Comparison of ENCODE assay signal across 1 cellular context in genomic region chr13:90416519-90416918, GRCh38.
TF ChIP-seq lines count a peak whose summit lies in the region.

No MANE protein-coding gene starts in this region.

TF ChIP-seq in GM23338, 12 proteins besides CTCF, POLR2A, EP300 and RAD21 (continued from another document):
- TF ChIP-seq, protein P1, sequence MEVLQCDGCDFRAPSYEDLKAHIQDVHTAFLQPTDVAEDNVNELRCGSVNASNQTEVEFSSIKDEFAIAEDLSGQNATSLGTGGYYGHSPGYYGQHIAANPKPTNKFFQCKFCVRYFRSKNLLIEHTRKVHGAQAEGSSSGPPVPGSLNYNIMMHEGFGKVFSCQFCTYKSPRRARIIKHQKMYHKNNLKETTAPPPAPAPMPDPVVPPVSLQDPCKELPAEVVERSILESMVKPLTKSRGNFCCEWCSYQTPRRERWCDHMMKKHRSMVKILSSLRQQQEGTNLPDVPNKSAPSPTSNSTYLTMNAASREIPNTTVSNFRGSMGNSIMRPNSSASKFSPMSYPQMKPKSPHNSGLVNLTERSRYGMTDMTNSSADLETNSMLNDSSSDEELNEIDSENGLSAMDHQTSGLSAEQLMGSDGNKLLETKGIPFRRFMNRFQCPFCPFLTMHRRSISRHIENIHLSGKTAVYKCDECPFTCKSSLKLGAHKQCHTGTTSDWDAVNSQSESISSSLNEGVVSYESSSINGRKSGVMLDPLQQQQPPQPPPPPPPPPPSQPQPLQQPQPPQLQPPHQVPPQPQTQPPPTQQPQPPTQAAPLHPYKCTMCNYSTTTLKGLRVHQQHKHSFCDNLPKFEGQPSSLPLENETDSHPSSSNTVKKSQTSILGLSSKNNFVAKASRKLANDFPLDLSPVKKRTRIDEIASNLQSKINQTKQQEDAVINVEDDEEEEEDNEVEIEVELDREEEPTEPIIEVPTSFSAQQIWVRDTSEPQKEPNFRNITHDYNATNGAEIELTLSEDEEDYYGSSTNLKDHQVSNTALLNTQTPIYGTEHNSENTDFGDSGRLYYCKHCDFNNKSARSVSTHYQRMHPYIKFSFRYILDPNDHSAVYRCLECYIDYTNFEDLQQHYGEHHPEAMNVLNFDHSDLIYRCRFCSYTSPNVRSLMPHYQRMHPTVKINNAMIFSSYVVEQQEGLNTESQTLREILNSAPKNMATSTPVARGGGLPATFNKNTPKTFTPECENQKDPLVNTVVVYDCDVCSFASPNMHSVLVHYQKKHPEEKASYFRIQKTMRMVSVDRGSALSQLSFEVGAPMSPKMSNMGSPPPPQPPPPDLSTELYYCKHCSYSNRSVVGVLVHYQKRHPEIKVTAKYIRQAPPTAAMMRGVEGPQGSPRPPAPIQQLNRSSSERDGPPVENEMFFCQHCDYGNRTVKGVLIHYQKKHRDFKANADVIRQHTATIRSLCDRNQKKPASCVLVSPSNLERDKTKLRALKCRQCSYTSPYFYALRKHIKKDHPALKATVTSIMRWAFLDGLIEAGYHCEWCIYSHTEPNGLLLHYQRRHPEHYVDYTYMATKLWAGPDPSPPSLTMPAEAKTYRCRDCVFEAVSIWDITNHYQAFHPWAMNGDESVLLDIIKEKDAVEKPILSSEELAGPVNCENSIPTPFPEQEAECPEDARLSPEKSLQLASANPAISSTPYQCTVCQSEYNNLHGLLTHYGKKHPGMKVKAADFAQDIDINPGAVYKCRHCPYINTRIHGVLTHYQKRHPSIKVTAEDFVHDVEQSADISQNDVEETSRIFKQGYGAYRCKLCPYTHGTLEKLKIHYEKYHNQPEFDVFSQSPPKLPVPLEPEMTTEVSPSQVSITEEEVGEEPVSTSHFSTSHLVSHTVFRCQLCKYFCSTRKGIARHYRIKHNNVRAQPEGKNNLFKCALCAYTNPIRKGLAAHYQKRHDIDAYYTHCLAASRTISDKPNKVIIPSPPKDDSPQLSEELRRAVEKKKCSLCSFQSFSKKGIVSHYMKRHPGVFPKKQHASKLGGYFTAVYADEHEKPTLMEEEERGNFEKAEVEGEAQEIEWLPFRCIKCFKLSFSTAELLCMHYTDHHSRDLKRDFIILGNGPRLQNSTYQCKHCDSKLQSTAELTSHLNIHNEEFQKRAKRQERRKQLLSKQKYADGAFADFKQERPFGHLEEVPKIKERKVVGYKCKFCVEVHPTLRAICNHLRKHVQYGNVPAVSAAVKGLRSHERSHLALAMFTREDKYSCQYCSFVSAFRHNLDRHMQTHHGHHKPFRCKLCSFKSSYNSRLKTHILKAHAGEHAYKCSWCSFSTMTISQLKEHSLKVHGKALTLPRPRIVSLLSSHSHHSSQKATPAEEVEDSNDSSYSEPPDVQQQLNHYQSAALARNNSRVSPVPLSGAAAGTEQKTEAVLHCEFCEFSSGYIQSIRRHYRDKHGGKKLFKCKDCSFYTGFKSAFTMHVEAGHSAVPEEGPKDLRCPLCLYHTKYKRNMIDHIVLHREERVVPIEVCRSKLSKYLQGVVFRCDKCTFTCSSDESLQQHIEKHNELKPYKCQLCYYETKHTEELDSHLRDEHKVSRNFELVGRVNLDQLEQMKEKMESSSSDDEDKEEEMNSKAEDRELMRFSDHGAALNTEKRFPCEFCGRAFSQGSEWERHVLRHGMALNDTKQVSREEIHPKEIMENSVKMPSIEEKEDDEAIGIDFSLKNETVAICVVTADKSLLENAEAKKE (CRISPR knock-in tag; IDR thresholded peaks at IDR 0.05), result no peak
- TF ChIP-seq EZH2 (IDR thresholded peaks at IDR 0.05; ENCODE audit: low read depth, unreplicated experiment) (no peak), POLR2AphosphoS5 (IDR thresholded peaks at IDR 0.05; ENCODE audit: low read depth) (no peak), JUNB (IDR thresholded peaks at IDR 0.05; ENCODE audit: unreplicated experiment) (no peak), EZH2phosphoT487 (IDR thresholded peaks at IDR 0.05; ENCODE audit: unreplicated experiment) (no peak), CREB1 (CRISPR knock-in tag; IDR thresholded peaks at IDR 0.05; ENCODE audit: low read depth) (no peak), STAT1 (IDR thresholded peaks at IDR 0.05; ENCODE audit: unreplicated experiment) (no peak), NANOG (IDR thresholded peaks at IDR 0.05; ENCODE audit: borderline replicate concordance) (no peak), ZNF331 (CRISPR knock-in tag; IDR thresholded peaks at IDR 0.05; ENCODE audit: low read depth) (no peak)
- TF ChIP-seq, protein P2, sequence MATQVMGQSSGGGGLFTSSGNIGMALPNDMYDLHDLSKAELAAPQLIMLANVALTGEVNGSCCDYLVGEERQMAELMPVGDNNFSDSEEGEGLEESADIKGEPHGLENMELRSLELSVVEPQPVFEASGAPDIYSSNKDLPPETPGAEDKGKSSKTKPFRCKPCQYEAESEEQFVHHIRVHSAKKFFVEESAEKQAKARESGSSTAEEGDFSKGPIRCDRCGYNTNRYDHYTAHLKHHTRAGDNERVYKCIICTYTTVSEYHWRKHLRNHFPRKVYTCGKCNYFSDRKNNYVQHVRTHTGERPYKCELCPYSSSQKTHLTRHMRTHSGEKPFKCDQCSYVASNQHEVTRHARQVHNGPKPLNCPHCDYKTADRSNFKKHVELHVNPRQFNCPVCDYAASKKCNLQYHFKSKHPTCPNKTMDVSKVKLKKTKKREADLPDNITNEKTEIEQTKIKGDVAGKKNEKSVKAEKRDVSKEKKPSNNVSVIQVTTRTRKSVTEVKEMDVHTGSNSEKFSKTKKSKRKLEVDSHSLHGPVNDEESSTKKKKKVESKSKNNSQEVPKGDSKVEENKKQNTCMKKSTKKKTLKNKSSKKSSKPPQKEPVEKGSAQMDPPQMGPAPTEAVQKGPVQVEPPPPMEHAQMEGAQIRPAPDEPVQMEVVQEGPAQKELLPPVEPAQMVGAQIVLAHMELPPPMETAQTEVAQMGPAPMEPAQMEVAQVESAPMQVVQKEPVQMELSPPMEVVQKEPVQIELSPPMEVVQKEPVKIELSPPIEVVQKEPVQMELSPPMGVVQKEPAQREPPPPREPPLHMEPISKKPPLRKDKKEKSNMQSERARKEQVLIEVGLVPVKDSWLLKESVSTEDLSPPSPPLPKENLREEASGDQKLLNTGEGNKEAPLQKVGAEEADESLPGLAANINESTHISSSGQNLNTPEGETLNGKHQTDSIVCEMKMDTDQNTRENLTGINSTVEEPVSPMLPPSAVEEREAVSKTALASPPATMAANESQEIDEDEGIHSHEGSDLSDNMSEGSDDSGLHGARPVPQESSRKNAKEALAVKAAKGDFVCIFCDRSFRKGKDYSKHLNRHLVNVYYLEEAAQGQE (IDR thresholded peaks at IDR 0.05; ENCODE audit: unreplicated experiment), result no peak
- TF ChIP-seq, protein P3, sequence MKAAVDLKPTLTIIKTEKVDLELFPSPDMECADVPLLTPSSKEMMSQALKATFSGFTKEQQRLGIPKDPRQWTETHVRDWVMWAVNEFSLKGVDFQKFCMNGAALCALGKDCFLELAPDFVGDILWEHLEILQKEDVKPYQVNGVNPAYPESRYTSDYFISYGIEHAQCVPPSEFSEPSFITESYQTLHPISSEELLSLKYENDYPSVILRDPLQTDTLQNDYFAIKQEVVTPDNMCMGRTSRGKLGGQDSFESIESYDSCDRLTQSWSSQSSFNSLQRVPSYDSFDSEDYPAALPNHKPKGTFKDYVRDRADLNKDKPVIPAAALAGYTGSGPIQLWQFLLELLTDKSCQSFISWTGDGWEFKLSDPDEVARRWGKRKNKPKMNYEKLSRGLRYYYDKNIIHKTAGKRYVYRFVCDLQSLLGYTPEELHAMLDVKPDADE (IDR thresholded peaks at IDR 0.05), result no peak
